ENCODE assay signal across 10 cellular contexts in genomic region chr18:69897397-69898108, GRCh38. TPM values are rescaled to one million over a fixed set of nuclear protein-coding genes. Genes with fewer than 3 reads are reported as not detected.
DNase-seq lines count a peak whose midpoint lies in the region; ATAC-seq, FAIRE-seq and TF ChIP-seq lines count a peak whose summit lies in the region.
"Had no signal": no experiment of that assay in that cellular context is flagged by ENCODE, and none has a peak within 500 bp of the region (broad histone marks: within the 10 kb centered on the region; RNA-seq: fewer than 3 reads in every experiment).

No MANE protein-coding gene starts in this region.

- H3K4me1 ChIP-seq in Loucy (ENCODE audit: insufficient read depth, low read length, poor library complexity, severe bottlenecking) (peaks cover 43% of the 10 kb centered on the region), H1 (replicated peaks in 1 of 4; ENCODE audit: control insufficient read depth in 3 of 4, insufficient read depth in 4 of 4, low read length in 3 of 4) (no peaks in the 10 kb centered on the region), ascending aorta (no peaks in the 10 kb centered on the region)

- no peak overlapping the region for H3K56ac ChIP-seq in H1 (replicated peaks; ENCODE audit: insufficient read length, low read depth, low read length)

- no peak overlapping the region for H3K14ac ChIP-seq in H1 (ENCODE audit: insufficient read length)

- POLR2A ChIA-PET in H1 (lab: Charles Lee; ENCODE audit: partially characterized antibody) = no interaction called here

- peak; percentile 47 for ATAC-seq in GM18520 (IDR thresholded peaks at IDR 0.05; ENCODE audit: unreplicated experiment)
- ATAC-seq in GM21825 (IDR thresholded peaks at IDR 0.05; ENCODE audit: unreplicated experiment) = peak; percentile 47
- no peak for ATAC-seq in sciatic nerve

- intact Hi-C loops in sciatic nerve (cut with DNase I) = no loop called here
- intact Hi-C loops in ascending aorta (cut with DNase I) = no loop called here

- H3K4me3 ChIP-seq in Loucy (ENCODE audit: low read length, poor library complexity, severe bottlenecking) = peak overlapping the region; percentile 70
- no peak overlapping the region for H3K4me3 ChIP-seq in H1 (ENCODE audit: extremely low read depth in 1 of 4, insufficient read depth in 2 of 4, low read depth in 3 of 4, low read length in 4 of 4)
- no peak overlapping the region for H3K4me3 ChIP-seq in ascending aorta

- no peak overlapping the region for H2BK15ac ChIP-seq in H1 (ENCODE audit: low read length)

- H3K4ac ChIP-seq in H1 (replicated peaks; ENCODE audit: insufficient read length, low read depth, low read length) = no peak overlapping the region

- H2AK5ac ChIP-seq in H1 (ENCODE audit: low read depth, low read length) = no peak overlapping the region

- CTCF ChIA-PET in H1 (lab: Charles Lee; ENCODE audit: partially characterized antibody) = no interaction called here

- no peaks in the 10 kb centered on the region; the same call in 1 of the 2 replicates for H3F3A ChIP-seq in Loucy (ENCODE audit: low read depth)

- H3K18ac ChIP-seq in H1 (ENCODE audit: extremely low read depth, low read length) = no peak overlapping the region

- H2BK12ac ChIP-seq in H1 (ENCODE audit: low read depth, low read length) = no peak overlapping the region

- no peaks in the 10 kb centered on the region for H3K9me2 ChIP-seq in Loucy (replicated peaks; ENCODE audit: low read depth, low read length)

- no peaks in the 10 kb centered on the region for H3K27me3 ChIP-seq in Loucy (ENCODE audit: insufficient read depth, low read length, poor library complexity, severe bottlenecking)
- H3K27me3 ChIP-seq in H1 (replicated peaks in 1 of 4; ENCODE audit: control insufficient read depth in 3 of 4, extremely low read depth in 1 of 4, insufficient read depth in 3 of 4, low read length in 3 of 4) = no peaks in the 10 kb centered on the region
- H3K27me3 ChIP-seq in ascending aorta = no peaks in the 10 kb centered on the region

- no peak overlapping the region for H2BK5ac ChIP-seq in H1 (ENCODE audit: low read depth, low read length)

- no peak for TF ChIP-seq RAD21 in H1 (IDR thresholded peaks at IDR 0.05 in 1 of 2, conservative IDR thresholded peaks at IDR 0.05 in 1 of 2; ENCODE audit: low read depth in 2 of 2, low read length in 2 of 2)

- H4K91ac ChIP-seq in H1 (replicated peaks; ENCODE audit: insufficient read length, low read length) = no peak overlapping the region

- H4K5ac ChIP-seq in H1 (ENCODE audit: insufficient read length, low read depth, low read length) = no peak overlapping the region

- H3K4me2 ChIP-seq in Loucy (ENCODE audit: low read depth, low read length, poor library complexity, severe bottlenecking) (peak overlapping the region; percentile 90), H1 (ENCODE audit: insufficient read depth in 1 of 2, low read depth in 2 of 2, low read length in 2 of 2) (no peak overlapping the region)
- H3K4me2 ChIP-seq: KMS-11 had no signal

- no peaks in the 10 kb centered on the region; the same call in 1 of the 2 replicates for H3K23me2 ChIP-seq in H1 (ENCODE audit: low read depth, low read length)

- no peaks in the 10 kb centered on the region for H3K79me1 ChIP-seq in H1 (ENCODE audit: low read depth, low read length)

- H3K79me2 ChIP-seq in Loucy (ENCODE audit: insufficient read depth, low read length) (no peaks in the 10 kb centered on the region), H1 (ENCODE audit: control insufficient read depth in 1 of 2, insufficient read depth in 2 of 2, low read length in 2 of 2) (no peaks in the 10 kb centered on the region)

- H2AFZ ChIP-seq in Loucy (ENCODE audit: low read length) (peak overlapping the region; percentile 47), H1 (ENCODE audit: low read length) (peak overlapping the region; percentile 70)

- no peak overlapping the region for H4K8ac ChIP-seq in H1 (ENCODE audit: extremely low read depth, insufficient read depth, low read length)

- H3K23ac ChIP-seq in H1 (ENCODE audit: insufficient read length) = no peak overlapping the region

- no peak overlapping the region for H3K27ac ChIP-seq in H1 (ENCODE audit: low read depth, low read length)
- no peak overlapping the region for H3K27ac ChIP-seq in ascending aorta
- H3K27ac ChIP-seq: KMS-11 had no signal

- no peak overlapping the region for H2BK20ac ChIP-seq in H1 (ENCODE audit: low read length)

- WGBS in H1 (ENCODE audit: extremely low coverage in 1 of 2, insufficient coverage in 1 of 2, insufficient read length in 1 of 2, insufficient replicate concordance in 2 of 2, low coverage in 1 of 2, low lambda C conversion rate in 2 of 2, missing lambda C conversion rate in 1 of 2), 2 experiments = 94% methylated on average over 7 of the region's 7 CpGs; no CpG with 5 or more reads in 1 of the 2 experiments

- no peak for DNase-seq in H1 (ENCODE audit: low read depth in 1 of 2, low spot score in 2 of 2)
- DNase-seq in sciatic nerve (ENCODE audit: low spot score) = no peak
- no peak for DNase-seq in NCI-H2196 (lab: John Stamatoyannopoulos, UW; ENCODE audit: unreplicated experiment)
- DNase-seq in 8988T = no peak
- no peak for DNase-seq in ascending aorta (ENCODE audit: low spot score in 2 of 2)
- DNase-seq: occipital lobe had no signal

- TF ChIP-seq POLR2A in H1 (IDR thresholded peaks at IDR 0.05; ENCODE audit: control extremely low read depth in 1 of 2, low read depth in 2 of 2, low read length in 2 of 2) = no peak

- H3K36me3 ChIP-seq in Loucy (ENCODE audit: insufficient read depth, low read length) = no peaks in the 10 kb centered on the region
- H3K36me3 ChIP-seq in H1 (ENCODE audit: control insufficient read depth in 2 of 4, insufficient read depth in 4 of 4, low read length in 3 of 4) = no peaks in the 10 kb centered on the region
- H3K36me3 ChIP-seq in ascending aorta = peaks cover 0 to 3% of the 10 kb centered on the region in 2 donors

- TF ChIP-seq EP300 in H1 (IDR thresholded peaks at IDR 0.05; ENCODE audit: borderline replicate concordance in 1 of 2, low read depth in 2 of 2, low read length in 2 of 2) = no peak

- TF ChIP-seq CTCF in Loucy (conservative IDR thresholded peaks at IDR 0.05; ENCODE audit: low read length) (no peak), H1 (IDR thresholded peaks at IDR 0.05; ENCODE audit: control extremely low read depth in 1 of 3, insufficient read depth in 1 of 3, low read depth in 1 of 3, low read length in 3 of 3) (no peak), ascending aorta (IDR thresholded peaks at IDR 0.05) (no peak)

- H3K9me3 ChIP-seq in Loucy (ENCODE audit: insufficient read depth, low read depth, low read length) (no peaks in the 10 kb centered on the region), H1 (ENCODE audit: insufficient read depth in 2 of 2, low read depth in 1 of 2, low read length in 1 of 2) (no peaks in the 10 kb centered on the region), ascending aorta (no peaks in the 10 kb centered on the region)

- FAIRE-seq in H1 (lab: Jason Lieb, UNC) = no peak

- no peak overlapping the region for H2BK120ac ChIP-seq in H1 (replicated peaks; ENCODE audit: low read depth, low read length)

- H4K20me1 ChIP-seq in Loucy (ENCODE audit: insufficient read depth, low read length, poor library complexity, severe bottlenecking) (no peaks in the 10 kb centered on the region), H1 (replicated peaks in 1 of 2; ENCODE audit: control insufficient read depth in 1 of 2, insufficient read depth in 2 of 2, low read length in 2 of 2) (no peaks in the 10 kb centered on the region)

- H3K9ac ChIP-seq in Loucy (ENCODE audit: low read depth, low read length, poor library complexity, severe bottlenecking) = peak overlapping the region; percentile 63
- no peak overlapping the region for H3K9ac ChIP-seq in H1 (replicated peaks in 1 of 4; ENCODE audit: extremely low read depth in 1 of 4, low read depth in 3 of 4, low read length in 3 of 4)
- H3K9ac ChIP-seq: KMS-11 had no signal

TF ChIP-seq in H1, 55 proteins besides CTCF, POLR2A, EP300 and RAD21:
- TF ChIP-seq RFX5 (IDR thresholded peaks at IDR 0.05; ENCODE audit: borderline replicate concordance, low read depth, low read length) (no peak), SUZ12 (IDR thresholded peaks at IDR 0.05; ENCODE audit: low read length) (no peak), CHD2 (IDR thresholded peaks at IDR 0.05; ENCODE audit: low read length) (no peak), BACH1 (IDR thresholded peaks at IDR 0.05; ENCODE audit: low read length) (no peak)

RNA-seq across cellular contexts. Expression of gene CD226, which starts 50.1 kb away (rescaled TPM):
- not detected in 2 replicates for total RNA-seq in H1 (2021; fragmentation: NEBNext Ultra II Directional; extraction: Animal tissue kit (Norgen Biotek cat#: 25700))
- not detected in 2 replicates for polyA plus RNA-seq in H1 (2011; rRNA removed)
- 0.06 TPM for polyA plus RNA-seq in H1 (2011; cell fraction: cytosol; rRNA removed)
- 0.04 TPM for polyA plus RNA-seq in H1 (2011; cell fraction: nucleus; rRNA removed)
- polyA plus RNA-seq in H1 (2012, experiment 1 of 2) = not detected in 4 replicates
- not detected for polyA plus RNA-seq in H1 (2012, experiment 2 of 2)
- polyA plus RNA-seq in H1 (2013, experiment 1 of 2) = 0.04 TPM
- 0.04 TPM for polyA plus RNA-seq in H1 (2013, experiment 2 of 2)
- polyA minus RNA-seq in H1 (2011; rRNA and poly(A)+ RNA removed) = 0.22 and 0.32 TPM in 2 replicates
- polyA minus RNA-seq in H1 (2011; cell fraction: cytosol; rRNA and poly(A)+ RNA removed) = not detected
- not detected for polyA minus RNA-seq in H1 (2011; cell fraction: nucleus; rRNA and poly(A)+ RNA removed)
- total RNA-seq in sciatic nerve (3.1 TPM), ascending aorta (3.3 TPM)
